In the genomic region with DNA sequence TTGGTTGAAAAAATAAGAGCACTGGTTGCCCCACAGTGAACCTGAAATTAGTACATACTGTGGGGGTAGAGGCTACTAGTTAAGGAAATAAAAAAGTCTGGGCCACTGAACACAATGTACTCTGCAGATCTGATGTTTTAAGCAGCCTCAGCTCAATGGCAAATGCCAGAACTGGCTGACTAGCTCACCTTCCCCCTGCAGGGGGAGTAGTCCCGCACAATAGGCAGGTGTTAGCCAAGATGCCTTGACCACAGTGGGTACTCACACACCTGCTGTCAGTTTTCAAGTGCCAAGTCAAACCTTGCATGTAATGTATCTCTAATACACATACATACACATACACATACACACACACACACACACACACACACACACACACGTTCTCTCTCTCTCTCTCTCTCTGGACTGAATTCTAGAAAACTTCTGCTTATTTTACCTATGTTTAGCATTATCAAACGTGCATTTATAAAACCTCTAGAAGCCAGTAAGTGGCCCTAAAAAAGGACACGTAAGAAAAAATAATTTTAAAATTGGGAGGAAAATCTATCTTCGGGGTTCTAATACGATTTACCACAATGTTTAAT, we compare ENCODE assay signal across 9 cellular contexts. TPM values are rescaled to one million over a fixed set of nuclear protein-coding genes. Genes with fewer than 3 reads are reported as not detected.
DNase-seq lines count a peak whose midpoint lies in the region; ATAC-seq and TF ChIP-seq lines count a peak whose summit lies in the region.
"Had no signal": no experiment of that assay in that cellular context is flagged by ENCODE, and none has a peak within 500 bp of the region (broad histone marks: within the 10 kb centered on the region; RNA-seq: fewer than 3 reads in every experiment).

No MANE protein-coding gene starts in this region.

- peaks cover 18% of the 10 kb centered on the region for H4K20me1 ChIP-seq in Karpas-422 (ENCODE audit: insufficient read depth, low read depth, low read length)

- H3K9me3 Mint-ChIP-seq in T-helper 2 cell treated with Interferon-gamma antibody and Interleukin-4, amounts not matched to agents 5 μg/mL and 100 μg/mL, for 36 hours: no peaks in the 10 kb centered on the region

- H3K27ac Mint-ChIP-seq in T-helper 2 cell treated with Interferon-gamma antibody and Interleukin-4, amounts not matched to agents 5 μg/mL and 100 μg/mL, for 36 hours: no peak overlapping the region

- no peaks in the 10 kb centered on the region for H3K36me3 Mint-ChIP-seq in T-helper 2 cell treated with Interferon-gamma antibody and Interleukin-4, amounts not matched to agents 5 μg/mL and 100 μg/mL, for 36 hours (ENCODE audit: low read depth)

- H3K9me2 ChIP-seq in Karpas-422 (replicated peaks; ENCODE audit: insufficient read depth, low read length): no peaks in the 10 kb centered on the region

- H3K4me3 Mint-ChIP-seq in T-helper 2 cell treated with Interferon-gamma antibody and Interleukin-4, amounts not matched to agents 5 μg/mL and 100 μg/mL, for 36 hours: no peak overlapping the region

- ATAC-seq in GM19463 (IDR thresholded peaks at IDR 0.05; ENCODE audit: unreplicated experiment) (peak; percentile 77), HG03457 (IDR thresholded peaks at IDR 0.05; ENCODE audit: unreplicated experiment) (no peak)

- H3K27me3 ChIP-seq in Karpas-422 (ENCODE audit: low read length): no peaks in the 10 kb centered on the region
- H3K27me3 ChIP-seq: neutrophil had no signal

- H3K27me3 Mint-ChIP-seq in T-helper 2 cell treated with Interferon-gamma antibody and Interleukin-4, amounts not matched to agents 5 μg/mL and 100 μg/mL, for 36 hours (ENCODE audit: low read depth): peaks cover 10% of the 10 kb centered on the region

- H2AFZ ChIP-seq in Karpas-422 (ENCODE audit: low read length): no peak overlapping the region

- TF ChIP-seq CTCF in epithelial cell of proximal tubule (conservative IDR thresholded peaks at IDR 0.05; ENCODE audit: low read depth, low read length): peak; percentile 94
- TF ChIP-seq CTCF in retinal pigment epithelial cell (conservative IDR thresholded peaks at IDR 0.05; ENCODE audit: low read depth, low read length): peak; percentile 85

- no peaks in the 10 kb centered on the region for H3K36me3 ChIP-seq in Karpas-422 (ENCODE audit: insufficient read depth, low read length)
- H3K36me3 ChIP-seq: neutrophil had no signal

- no peak overlapping the region for H3K27ac ChIP-seq in Karpas-422 (ENCODE audit: low read length)
- H3K27ac ChIP-seq: neutrophil had no signal

- no peaks in the 10 kb centered on the region for H3K79me2 ChIP-seq in Karpas-422 (ENCODE audit: low read length)

- DNase-seq in DMS53 treated with DMSO at 0.1 percent for 48 hours (lab: John Stamatoyannopoulos, UW; ENCODE audit: unreplicated experiment) (peak; percentile 77), Karpas-422 (peak; percentile 82), epithelial cell of proximal tubule (ENCODE audit: low read depth) (no peak), retinal pigment epithelial cell (ENCODE audit: low read depth) (no peak), SKM-1 (lab: John Stamatoyannopoulos, UW; ENCODE audit: unreplicated experiment) (no peak)
- peak; percentile 21 for DNase-seq in T-helper 2 cell treated with Interferon-gamma antibody and Interleukin-4, amounts not matched to agents 5 μg/mL and 100 μg/mL, for 36 hours (ENCODE audit: low spot score)

- H3K4me1 Mint-ChIP-seq in T-helper 2 cell treated with Interferon-gamma antibody and Interleukin-4, amounts not matched to agents 5 μg/mL and 100 μg/mL, for 36 hours (ENCODE audit: low read depth): no peaks in the 10 kb centered on the region

- no peak overlapping the region for H3K4me3 ChIP-seq in Karpas-422 (ENCODE audit: low read length)
- no peak overlapping the region for H3K4me3 ChIP-seq in epithelial cell of proximal tubule (ENCODE audit: low read depth, low read length)
- H3K4me3 ChIP-seq in retinal pigment epithelial cell (ENCODE audit: low read length): no peak overlapping the region

- no peaks in the 10 kb centered on the region for H3K4me1 ChIP-seq in Karpas-422 (ENCODE audit: low read length)

- H3K9me3 ChIP-seq in Karpas-422 (ENCODE audit: low read length): no peaks in the 10 kb centered on the region
- H3K9me3 ChIP-seq: neutrophil had no signal

- no peak overlapping the region for H3K4me2 ChIP-seq in Karpas-422 (ENCODE audit: low read depth, low read length, poor library complexity, severe bottlenecking)

- no peak overlapping the region for H3K9ac ChIP-seq in Karpas-422 (ENCODE audit: low read length)

RNA-seq across cellular contexts. Expression of a gene that starts 36.1 kb away (rescaled TPM):
- 5.3 and 9.7 TPM in 2 replicates for total RNA-seq in Karpas-422 (2014; rRNA removed; shearing (Covaris generic); ENCODE audit: low replicate concordance)
- total RNA-seq in epithelial cell of proximal tubule: 17.9 and 22.1 TPM in 2 replicates

Comparison
In these comparisons a context has a peak if more than half of its experiments do, and no peak if none do; other contexts are left out.
1. DNase-seq: peak in DMS53 treated with DMSO at 0.1 percent for 48 hours (single experiment), Karpas-422 (single experiment) and T-helper 2 cell treated with Interferon-gamma antibody and Interleukin-4, amounts not matched to agents 5 μg/mL and 100 μg/mL, for 36 hours (single experiment); none in epithelial cell of proximal tubule (single experiment), retinal pigment epithelial cell (single experiment) and SKM-1 (single experiment).